12 cellular contexts compared by ENCODE assay signal in the genomic region with DNA sequence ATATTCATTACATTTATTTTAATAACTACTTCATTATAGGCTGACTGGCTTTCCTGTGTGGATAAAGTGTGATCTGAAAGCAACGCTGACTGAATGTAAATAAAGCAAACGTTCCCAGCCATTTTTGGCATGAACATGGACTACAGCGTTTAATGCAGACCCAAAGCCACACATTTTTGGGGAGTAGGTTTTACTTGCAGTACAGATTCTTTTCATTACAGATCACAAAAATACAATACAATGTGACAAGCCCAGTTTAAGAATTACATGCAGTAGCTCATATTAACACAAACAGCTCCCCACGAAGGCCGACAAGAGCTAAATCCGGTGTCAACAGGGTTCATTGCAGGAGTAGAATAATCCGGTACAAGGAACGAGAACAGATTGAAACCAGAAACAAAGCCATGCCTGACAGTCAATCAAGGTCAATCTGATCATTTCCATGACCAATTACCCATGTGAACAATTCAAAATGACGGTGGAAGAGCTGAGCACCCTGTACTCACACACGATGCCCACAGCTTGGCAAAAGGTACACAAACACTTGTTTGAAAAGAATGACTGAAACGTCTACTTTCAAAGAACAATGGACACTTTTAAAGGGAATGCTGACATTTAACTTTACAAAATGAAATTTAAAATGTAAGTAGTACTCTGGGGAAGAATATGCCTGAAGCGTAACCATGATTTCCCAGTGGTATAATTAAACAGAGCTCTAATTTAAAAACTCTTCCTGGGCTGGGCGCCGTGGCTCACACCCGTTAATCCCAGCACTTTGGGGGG. TPM values are rescaled to one million over a fixed set of nuclear protein-coding genes. Genes with fewer than 3 reads are reported as not detected.
DNase-seq lines count a peak whose midpoint lies in the region; ATAC-seq, FAIRE-seq and TF ChIP-seq lines count a peak whose summit lies in the region.
"Had no signal": no experiment of that assay in that cellular context is flagged by ENCODE, and none has a peak within 500 bp of the region (broad histone marks: within the 10 kb centered on the region; RNA-seq: fewer than 3 reads in every experiment).

No MANE protein-coding gene starts in this region.

- CTCF ChIA-PET in HepG2 (lab: Yijun Ruan, JAX; ENCODE audit: low intra/inter-chr PET ratio, low total read pairs) = no interaction called here
- CTCF ChIA-PET in activated CD4-positive, alpha-beta T cell treated with anti-CD3 and anti-CD28 coated beads for 36 hours (lab: Charles Lee) = interaction anchor here (0.6 to 2.2 kb wide), 7 partner anchors 10 to 345 kb away, joined by 3 to 10 read pairs (median 4); no protein-coding TSS in a partner anchor

- peaks cover 37% of the 10 kb centered on the region for H3K4me1 Mint-ChIP-seq in neural crest cell
- peaks cover 44% of the 10 kb centered on the region for H3K4me1 Mint-ChIP-seq in activated CD4-positive, alpha-beta T cell treated with anti-CD3 and anti-CD28 coated beads for 36 hours

- ATAC-seq in heart right ventricle (no peak), HepG2 (no peak)
- no peak for ATAC-seq in activated CD4-positive, alpha-beta T cell treated with anti-CD3 and anti-CD28 coated beads for 36 hours

- BruUV-seq in HepG2 (replicated peaks; lab: Mats Ljungman, UMichigan) = no TSS peak

- peaks cover 14% of the 10 kb centered on the region; the same call in 1 of the 2 replicates for H4K20me1 ChIP-seq in HepG2 (ENCODE audit: insufficient read depth, low read length)

- POLR2A ChIA-PET in HepG2 (lab: Yijun Ruan, JAX) = no interaction called here
- POLR2A ChIA-PET in activated CD4-positive, alpha-beta T cell treated with anti-CD3 and anti-CD28 coated beads for 36 hours (lab: Charles Lee) = no interaction called here

- H3K79me2 ChIP-seq in HepG2 (ENCODE audit: insufficient read depth, low read length) = peaks cover 50% of the 10 kb centered on the region

- intact Hi-C loops in heart right ventricle (cut with DNase I) (no loop called here), cardiac septum (cut with DNase I) (no loop called here), dorsolateral prefrontal cortex (cut with DNase I) (no loop called here), vagina (cut with DNase I) (no loop called here), HepG2 (cut with micrococcal nuclease; ENCODE audit: unreplicated experiment) (no loop called here)
- intact Hi-C loops in activated CD4-positive, alpha-beta T cell treated with anti-CD3 and anti-CD28 coated beads for 36 hours (cut with DNase I, micrococcal nuclease) = no loop called here

- no peak overlapping the region for H3K4me3 ChIP-seq in heart right ventricle
- peak overlapping the region in 18 of 59 donors; percentile 1 to 29 (median 16) for H3K4me3 ChIP-seq in dorsolateral prefrontal cortex
- no peak overlapping the region for H3K4me3 ChIP-seq in vagina
- H3K4me3 ChIP-seq in HepG2 (replicated peaks in 1 of 3; ENCODE audit: insufficient read depth in 1 of 3, low read depth in 2 of 3, low read length in 3 of 3) = no peak overlapping the region
- H3K4me3 ChIP-seq: ovary had no signal

- H3K36me3 ChIP-seq in heart right ventricle (peaks cover 0 to 49% (median 17%) of the 10 kb centered on the region in 9 donors), vagina (peaks cover 0 to 11% of the 10 kb centered on the region in 2 donors), HepG2 (replicated peaks in 1 of 2; ENCODE audit: control insufficient read depth in 1 of 2, insufficient read depth in 2 of 2, low read length in 2 of 2) (peaks cover 6 to 26% of the 10 kb centered on the region in 2 experiments; a peak in 3 of 5 replicates)
- H3K36me3 ChIP-seq: ovary had no signal

- peaks cover 8% of the 10 kb centered on the region for H3K36me3 Mint-ChIP-seq in neural crest cell (ENCODE audit: low read depth)
- H3K36me3 Mint-ChIP-seq in activated CD4-positive, alpha-beta T cell treated with anti-CD3 and anti-CD28 coated beads for 36 hours (ENCODE audit: low read depth) = peaks cover 30% of the 10 kb centered on the region

- no peaks in the 10 kb centered on the region for H3K27me3 Mint-ChIP-seq in neural crest cell (ENCODE audit: low read depth)
- H3K27me3 Mint-ChIP-seq in activated CD4-positive, alpha-beta T cell treated with anti-CD3 and anti-CD28 coated beads for 36 hours = no peaks in the 10 kb centered on the region
- H3K27me3 Mint-ChIP-seq: activated naive CD8-positive, alpha-beta T cell treated with anti-CD3 and anti-CD28 coated beads for 36 hours had no signal

- FAIRE-seq in HepG2 (lab: Jason Lieb, UNC) = no peak
- FAIRE-seq: RCC 7860 had no signal

- no peak overlapping the region for H3K27ac Mint-ChIP-seq in neural crest cell (ENCODE audit: unreplicated experiment)
- H3K27ac Mint-ChIP-seq in activated CD4-positive, alpha-beta T cell treated with anti-CD3 and anti-CD28 coated beads for 36 hours = no peak overlapping the region

- peak overlapping the region; percentile 27 for H3K4me3 Mint-ChIP-seq in neural crest cell
- no peak overlapping the region for H3K4me3 Mint-ChIP-seq in activated CD4-positive, alpha-beta T cell treated with anti-CD3 and anti-CD28 coated beads for 36 hours
- H3K4me3 Mint-ChIP-seq: activated naive CD8-positive, alpha-beta T cell treated with anti-CD3 and anti-CD28 coated beads for 36 hours had no signal

- TF ChIP-seq POLR2A in vagina (IDR thresholded peaks at IDR 0.05) = no peak
- TF ChIP-seq POLR2A in HepG2 (IDR thresholded peaks at IDR 0.05; ENCODE audit: insufficient read depth in 1 of 2, low read depth in 2 of 2, low read length in 2 of 2) = no peak

- DNase-seq in heart right ventricle = no peak
- DNase-seq in cardiac septum (ENCODE audit: low spot score) = no peak
- no peak for DNase-seq in dorsolateral prefrontal cortex
- no peak for DNase-seq in neural crest cell (ENCODE audit: low read depth, low spot score)
- no peak for DNase-seq in vagina (ENCODE audit: extremely low spot score in 2 of 2)
- no peak for DNase-seq in HepG2 (ENCODE audit: low spot score)
- no peak for DNase-seq in HuH-7.5 (ENCODE audit: low spot score)
- DNase-seq in activated CD4-positive, alpha-beta T cell treated with anti-CD3 and anti-CD28 coated beads for 36 hours = no peak
- DNase-seq: activated naive CD8-positive, alpha-beta T cell treated with anti-CD3 and anti-CD28 coated beads for 36 hours; NCI-H510A had no signal

- in situ Hi-C loops in HepG2 (cut with HindIII; ENCODE audit: extremely low pct_ligation_motif_present, low pct_unique_long_range_greater_than_20kb) = no loop called here

- 63 to 65% methylated on average over 15 of the region's 15 CpGs for WGBS in heart right ventricle, 2 donors
- 87% methylated on average over 15 of the region's 15 CpGs for WGBS in HepG2 (ENCODE audit: low lambda C conversion rate)

- H3K9me3 Mint-ChIP-seq in neural crest cell = no peaks in the 10 kb centered on the region
- no peaks in the 10 kb centered on the region for H3K9me3 Mint-ChIP-seq in activated CD4-positive, alpha-beta T cell treated with anti-CD3 and anti-CD28 coated beads for 36 hours (ENCODE audit: low read depth)
- H3K9me3 Mint-ChIP-seq: activated naive CD8-positive, alpha-beta T cell treated with anti-CD3 and anti-CD28 coated beads for 36 hours had no signal

- no peak overlapping the region for H2AFZ ChIP-seq in HepG2 (ENCODE audit: low read length)

- H3K9me3 ChIP-seq in heart right ventricle = no peaks in the 10 kb centered on the region
- no peaks in the 10 kb centered on the region for H3K9me3 ChIP-seq in vagina
- no peaks in the 10 kb centered on the region for H3K9me3 ChIP-seq in HepG2 (ENCODE audit: low read length)
- H3K9me3 ChIP-seq: ovary had no signal

- H3K4me1 ChIP-seq in heart right ventricle (peaks cover 10 to 96% (median 74%) of the 10 kb centered on the region in 9 donors), vagina (peaks cover 62% of the 10 kb centered on the region), HepG2 (ENCODE audit: insufficient read depth, low read length) (peaks cover 36% of the 10 kb centered on the region)

- TF ChIP-seq RAD21 in HepG2 (CRISPR knock-in tag; IDR thresholded peaks at IDR 0.05) = no peak

- no peak for TF ChIP-seq CTCF in heart right ventricle (IDR thresholded peaks at IDR 0.05)
- TF ChIP-seq CTCF in dorsolateral prefrontal cortex (IDR thresholded peaks at IDR 0.05 in 54 of 56, conservative IDR thresholded peaks at IDR 0.05 in 2 of 56; ENCODE audit: low read depth in 1 of 56, partially characterized antibody in 56 of 56) = no peak
- no peak for TF ChIP-seq CTCF in neural crest cell (conservative IDR thresholded peaks at IDR 0.05)
- no peak for TF ChIP-seq CTCF in vagina (IDR thresholded peaks at IDR 0.05)
- no peak for TF ChIP-seq CTCF in HepG2 (CRISPR knock-in tag; IDR thresholded peaks at IDR 0.05)

- H3K27me3 ChIP-seq in heart right ventricle (no peaks in the 10 kb centered on the region), dorsolateral prefrontal cortex (no peaks in the 10 kb centered on the region), vagina (no peaks in the 10 kb centered on the region), HepG2 (ENCODE audit: control insufficient read depth in 1 of 2, insufficient read depth in 2 of 2, low read length in 2 of 2) (no peaks in the 10 kb centered on the region)
- H3K27me3 ChIP-seq: ovary had no signal

- H3K9ac ChIP-seq in HepG2 (ENCODE audit: insufficient read depth, low read depth, low read length) = no peak overlapping the region

- H3K27ac ChIP-seq in heart right ventricle (peak overlapping the region in 7 of 10 donors; percentile 18 to 93 (median 38)), dorsolateral prefrontal cortex (peak overlapping the region in 47 of 59 donors; percentile 0 to 79 (median 46)), vagina (peak overlapping the region; percentile 7), HepG2 (ENCODE audit: extremely low read length, insufficient read depth, low read length) (no peak overlapping the region)
- H3K27ac ChIP-seq: ovary had no signal

- no peak overlapping the region for H3K4me2 ChIP-seq in HepG2 (ENCODE audit: low read depth, low read length)

- TF ChIP-seq EP300 in HepG2 (IDR thresholded peaks at IDR 0.05; ENCODE audit: low read depth in 2 of 2, low read length in 2 of 2) (no peak), HepG2 (CRISPR knock-in tag; IDR thresholded peaks at IDR 0.05; ENCODE audit: borderline replicate concordance) (no peak)

RNA-seq across cellular contexts. Expression of gene BAG5, which starts 5.3 kb away (rescaled TPM):
- total RNA-seq in heart right ventricle (10 to 100 TPM; 14.0 to 19.7 (median 16.8) TPM), cardiac septum (20.1 TPM), dorsolateral prefrontal cortex (10 to 100 TPM; 25.3 to 45.6 (median 35.3) TPM), neural crest cell (32.1 and 33.5 TPM in 2 replicates), vagina (21.6 TPM), HepG2 (2016; rRNA removed; fragmentation: Illumina TruSeq; extraction: Trizol) (21.0 and 34.8 TPM in 2 replicates)
- polyA plus RNA-seq in heart right ventricle (1 to 10 TPM; 5.0 to 9.9 TPM), HepG2 (2011; rRNA removed) (3.0 and 3.5 TPM in 2 replicates)
- 2.3 and 2.5 TPM in 2 replicates for total RNA-seq in HepG2 (2016; cell fraction: cytosol; rRNA removed; fragmentation: Illumina TruSeq; extraction: Trizol; ENCODE audit: low read depth)
- total RNA-seq in HepG2 (2016; cell fraction: insoluble cytoplasmic fraction; rRNA removed; fragmentation: Illumina TruSeq; extraction: Trizol) = 21.9 and 34.1 TPM in 2 replicates
- 11.4 and 14.2 TPM in 2 replicates for total RNA-seq in HepG2 (2016; cell fraction: membrane; rRNA removed; fragmentation: Illumina TruSeq; extraction: Trizol)
- total RNA-seq in HepG2 (2016; cell fraction: nucleus; rRNA removed; fragmentation: Illumina TruSeq; extraction: Trizol) = 14.8 and 16.2 TPM in 2 replicates
- polyA plus RNA-seq in HepG2 (2011; cell fraction: cytosol; rRNA removed) = 2.5 and 3.9 TPM in 2 replicates
- 3.3 and 3.7 TPM in 2 replicates for polyA plus RNA-seq in HepG2 (2011; cell fraction: nucleus; rRNA removed)
- 7.9 and 9.3 TPM in 2 replicates for polyA plus RNA-seq in HepG2 (2012)
- polyA plus RNA-seq in HepG2 (2016; cell fraction: cytosol; fragmentation: Illumina TruSeq; extraction: Trizol; ENCODE audit: low read depth) = 1.0 and 1.3 TPM in 2 replicates
- 16.8 and 20.0 TPM in 2 replicates for polyA plus RNA-seq in HepG2 (2016; cell fraction: insoluble cytoplasmic fraction; fragmentation: Illumina TruSeq; extraction: Trizol; ENCODE audit: low read depth)
- polyA plus RNA-seq in HepG2 (2016; cell fraction: membrane; fragmentation: Illumina TruSeq; extraction: Trizol; ENCODE audit: low read depth) = 5.3 and 6.2 TPM in 2 replicates
- polyA plus RNA-seq in HepG2 (2016; cell fraction: nucleus; fragmentation: Illumina TruSeq; extraction: Trizol; ENCODE audit: insufficient read depth, low read depth) = 13.8 and 14.6 TPM in 2 replicates
- 5.3 and 11.8 TPM in 2 replicates for polyA minus RNA-seq in HepG2 (2011; rRNA and poly(A)+ RNA removed; ENCODE audit: low replicate concordance)
- polyA minus RNA-seq in HepG2 (2011; cell fraction: cytosol; rRNA and poly(A)+ RNA removed) = 7.2 and 8.6 TPM in 2 replicates
- polyA minus RNA-seq in HepG2 (2011; cell fraction: nucleus; rRNA and poly(A)+ RNA removed) = 9.8 and 9.9 TPM in 2 replicates
- 10 to 100 TPM; 24.2 to 25.1 TPM for total RNA-seq in activated CD4-positive, alpha-beta T cell treated with anti-CD3 and anti-CD28 coated beads for 36 hours

RNA-seq across cellular contexts. Expression of gene COA8, which starts 5.6 kb away (rescaled TPM):
- total RNA-seq in heart right ventricle = 10 to 100 TPM; 33.3 to 53.9 (median 40.3) TPM
- 100 to 1,000 TPM in 1 of 2 donors, 10 to 100 TPM in 1; 51.6 to 141 TPM for polyA plus RNA-seq in heart right ventricle
- total RNA-seq in cardiac septum = 43.8 TPM
- total RNA-seq in dorsolateral prefrontal cortex = 10 to 100 TPM; 21.7 to 47.0 (median 35.6) TPM
- 33.7 and 37.2 TPM in 2 replicates for total RNA-seq in neural crest cell
- 17.2 TPM for total RNA-seq in vagina
- total RNA-seq in HepG2 (2016; rRNA removed; fragmentation: Illumina TruSeq; extraction: Trizol) = 25.1 and 25.2 TPM in 2 replicates
- 29.4 and 38.9 TPM in 2 replicates for total RNA-seq in HepG2 (2016; cell fraction: cytosol; rRNA removed; fragmentation: Illumina TruSeq; extraction: Trizol; ENCODE audit: low read depth)
- 25.7 and 29.2 TPM in 2 replicates for total RNA-seq in HepG2 (2016; cell fraction: insoluble cytoplasmic fraction; rRNA removed; fragmentation: Illumina TruSeq; extraction: Trizol)
- 46.6 and 48.0 TPM in 2 replicates for total RNA-seq in HepG2 (2016; cell fraction: membrane; rRNA removed; fragmentation: Illumina TruSeq; extraction: Trizol)
- 11.0 and 15.0 TPM in 2 replicates for total RNA-seq in HepG2 (2016; cell fraction: nucleus; rRNA removed; fragmentation: Illumina TruSeq; extraction: Trizol)
- 10.9 and 14.0 TPM in 2 replicates for polyA plus RNA-seq in HepG2 (2011; rRNA removed)
- polyA plus RNA-seq in HepG2 (2011; cell fraction: cytosol; rRNA removed) = 10.2 and 14.5 TPM in 2 replicates
- 2.6 and 3.1 TPM in 2 replicates for polyA plus RNA-seq in HepG2 (2011; cell fraction: nucleus; rRNA removed)
- polyA plus RNA-seq in HepG2 (2012) = 25.7 and 32.6 TPM in 2 replicates
- polyA plus RNA-seq in HepG2 (2016; cell fraction: cytosol; fragmentation: Illumina TruSeq; extraction: Trizol; ENCODE audit: low read depth) = 63.7 and 73.8 TPM in 2 replicates
- 33.7 and 39.8 TPM in 2 replicates for polyA plus RNA-seq in HepG2 (2016; cell fraction: insoluble cytoplasmic fraction; fragmentation: Illumina TruSeq; extraction: Trizol; ENCODE audit: low read depth)
- polyA plus RNA-seq in HepG2 (2016; cell fraction: membrane; fragmentation: Illumina TruSeq; extraction: Trizol; ENCODE audit: low read depth) = 52.0 and 59.9 TPM in 2 replicates
- 21.5 and 21.7 TPM in 2 replicates for polyA plus RNA-seq in HepG2 (2016; cell fraction: nucleus; fragmentation: Illumina TruSeq; extraction: Trizol; ENCODE audit: insufficient read depth, low read depth)
- 4.7 and 5.1 TPM in 2 replicates for polyA minus RNA-seq in HepG2 (2011; rRNA and poly(A)+ RNA removed; ENCODE audit: low replicate concordance)
- 3.6 and 6.4 TPM in 2 replicates for polyA minus RNA-seq in HepG2 (2011; cell fraction: cytosol; rRNA and poly(A)+ RNA removed)
- polyA minus RNA-seq in HepG2 (2011; cell fraction: nucleus; rRNA and poly(A)+ RNA removed) = 10.1 and 11.3 TPM in 2 replicates
- 10 to 100 TPM; 39.6 to 41.7 TPM for total RNA-seq in activated CD4-positive, alpha-beta T cell treated with anti-CD3 and anti-CD28 coated beads for 36 hours

RNA-seq across cellular contexts. Expression of gene TRMT61A, which starts 28.2 kb away (rescaled TPM):
- total RNA-seq in heart right ventricle (1 to 10 TPM; 2.9 to 7.5 (median 3.8) TPM), cardiac septum (5.2 TPM), dorsolateral prefrontal cortex (10 to 100 TPM in 119 of 120 experiments, 1 to 10 TPM in 1; 9.8 to 20.3 (median 14.3) TPM), neural crest cell (10.9 and 12.5 TPM in 2 replicates), vagina (17.7 TPM), HepG2 (2016; rRNA removed; fragmentation: Illumina TruSeq; extraction: Trizol) (12.2 and 13.6 TPM in 2 replicates)
- polyA plus RNA-seq in heart right ventricle (10 to 100 TPM in 1 of 2 donors, 1 to 10 TPM in 1; 8.6 to 14.7 TPM), HepG2 (2011; rRNA removed) (6.5 and 9.8 TPM in 2 replicates)
- total RNA-seq in HepG2 (2016; cell fraction: cytosol; rRNA removed; fragmentation: Illumina TruSeq; extraction: Trizol; ENCODE audit: low read depth) = 4.0 and 5.2 TPM in 2 replicates
- 12.4 and 14.5 TPM in 2 replicates for total RNA-seq in HepG2 (2016; cell fraction: insoluble cytoplasmic fraction; rRNA removed; fragmentation: Illumina TruSeq; extraction: Trizol)
- total RNA-seq in HepG2 (2016; cell fraction: membrane; rRNA removed; fragmentation: Illumina TruSeq; extraction: Trizol) = 8.3 and 9.6 TPM in 2 replicates
- 10.4 and 11.7 TPM in 2 replicates for total RNA-seq in HepG2 (2016; cell fraction: nucleus; rRNA removed; fragmentation: Illumina TruSeq; extraction: Trizol)
- 6.4 and 11.5 TPM in 2 replicates for polyA plus RNA-seq in HepG2 (2011; cell fraction: cytosol; rRNA removed)
- polyA plus RNA-seq in HepG2 (2011; cell fraction: nucleus; rRNA removed) = 26.1 and 31.2 TPM in 2 replicates
- 4.0 and 8.4 TPM in 2 replicates for polyA plus RNA-seq in HepG2 (2012)
- 3.9 and 4.4 TPM in 2 replicates for polyA plus RNA-seq in HepG2 (2016; cell fraction: cytosol; fragmentation: Illumina TruSeq; extraction: Trizol; ENCODE audit: low read depth)
- polyA plus RNA-seq in HepG2 (2016; cell fraction: insoluble cytoplasmic fraction; fragmentation: Illumina TruSeq; extraction: Trizol; ENCODE audit: low read depth) = 12.0 and 13.1 TPM in 2 replicates
- 6.7 and 7.2 TPM in 2 replicates for polyA plus RNA-seq in HepG2 (2016; cell fraction: membrane; fragmentation: Illumina TruSeq; extraction: Trizol; ENCODE audit: low read depth)
- 13.5 and 14.3 TPM in 2 replicates for polyA plus RNA-seq in HepG2 (2016; cell fraction: nucleus; fragmentation: Illumina TruSeq; extraction: Trizol; ENCODE audit: insufficient read depth, low read depth)
- polyA minus RNA-seq in HepG2 (2011; rRNA and poly(A)+ RNA removed; ENCODE audit: low replicate concordance) = 14.6 and 19.9 TPM in 2 replicates
- polyA minus RNA-seq in HepG2 (2011; cell fraction: cytosol; rRNA and poly(A)+ RNA removed) = 4.6 and 4.7 TPM in 2 replicates
- polyA minus RNA-seq in HepG2 (2011; cell fraction: nucleus; rRNA and poly(A)+ RNA removed) = 15.8 and 16.6 TPM in 2 replicates
- total RNA-seq in activated CD4-positive, alpha-beta T cell treated with anti-CD3 and anti-CD28 coated beads for 36 hours = 1 to 10 TPM; 8.8 to 9.0 TPM

RNA-seq across cellular contexts. Expression of gene CKB, which starts 34.5 kb away (rescaled TPM):
- total RNA-seq in heart right ventricle (100 to 1,000 TPM; 273 to 896 (median 534) TPM), cardiac septum (327 TPM), dorsolateral prefrontal cortex (1,000 to 10,000 TPM; 1,109 to 2,418 (median 1,592) TPM), neural crest cell (961 and 996 TPM in 2 replicates), vagina (179 TPM), HepG2 (2016; rRNA removed; fragmentation: Illumina TruSeq; extraction: Trizol) (82.3 and 92.4 TPM in 2 replicates)
- polyA plus RNA-seq in heart right ventricle (1,000 to 10,000 TPM in 1 of 2 donors, 100 to 1,000 TPM in 1; 717 to 1,062 TPM), HepG2 (2011; rRNA removed) (179 and 217 TPM in 2 replicates)
- 35.0 and 38.6 TPM in 2 replicates for total RNA-seq in HepG2 (2016; cell fraction: cytosol; rRNA removed; fragmentation: Illumina TruSeq; extraction: Trizol; ENCODE audit: low read depth)
- 77.0 and 90.7 TPM in 2 replicates for total RNA-seq in HepG2 (2016; cell fraction: insoluble cytoplasmic fraction; rRNA removed; fragmentation: Illumina TruSeq; extraction: Trizol)
- 39.1 and 44.5 TPM in 2 replicates for total RNA-seq in HepG2 (2016; cell fraction: membrane; rRNA removed; fragmentation: Illumina TruSeq; extraction: Trizol)
- total RNA-seq in HepG2 (2016; cell fraction: nucleus; rRNA removed; fragmentation: Illumina TruSeq; extraction: Trizol) = 55.0 and 62.1 TPM in 2 replicates
- 94.2 and 257 TPM in 2 replicates for polyA plus RNA-seq in HepG2 (2011; cell fraction: cytosol; rRNA removed)
- 634 and 1,191 TPM in 2 replicates for polyA plus RNA-seq in HepG2 (2011; cell fraction: nucleus; rRNA removed)
- 136 and 210 TPM in 2 replicates for polyA plus RNA-seq in HepG2 (2012)
- 60.2 and 68.2 TPM in 2 replicates for polyA plus RNA-seq in HepG2 (2016; cell fraction: cytosol; fragmentation: Illumina TruSeq; extraction: Trizol; ENCODE audit: low read depth)
- 156 and 198 TPM in 2 replicates for polyA plus RNA-seq in HepG2 (2016; cell fraction: insoluble cytoplasmic fraction; fragmentation: Illumina TruSeq; extraction: Trizol; ENCODE audit: low read depth)
- 60.4 and 60.5 TPM in 2 replicates for polyA plus RNA-seq in HepG2 (2016; cell fraction: membrane; fragmentation: Illumina TruSeq; extraction: Trizol; ENCODE audit: low read depth)
- polyA plus RNA-seq in HepG2 (2016; cell fraction: nucleus; fragmentation: Illumina TruSeq; extraction: Trizol; ENCODE audit: insufficient read depth, low read depth) = 164 and 170 TPM in 2 replicates
- polyA minus RNA-seq in HepG2 (2011; rRNA and poly(A)+ RNA removed; ENCODE audit: low replicate concordance) = 111 and 125 TPM in 2 replicates
- polyA minus RNA-seq in HepG2 (2011; cell fraction: cytosol; rRNA and poly(A)+ RNA removed) = 96.8 and 156 TPM in 2 replicates
- 34.2 and 39.0 TPM in 2 replicates for polyA minus RNA-seq in HepG2 (2011; cell fraction: nucleus; rRNA and poly(A)+ RNA removed)
- 1 to 10 TPM; 3.4 to 4.0 TPM for total RNA-seq in activated CD4-positive, alpha-beta T cell treated with anti-CD3 and anti-CD28 coated beads for 36 hours
